In genomic region chr3:148643389-148643840, GRCh38 we compare ENCODE assay signal across 11 cellular contexts. TPM values are rescaled to one million over a fixed set of nuclear protein-coding genes. Genes with fewer than 3 reads are reported as not detected.
DNase-seq lines count a peak whose midpoint lies in the region; ATAC-seq and TF ChIP-seq lines count a peak whose summit lies in the region.
"Had no signal": no experiment of that assay in that cellular context is flagged by ENCODE, and none has a peak within 500 bp of the region (broad histone marks: within the 10 kb centered on the region; RNA-seq: fewer than 3 reads in every experiment).

No MANE protein-coding gene starts in this region.

- H3K4me1 ChIP-seq in thoracic aorta (ENCODE audit: control insufficient read depth in 1 of 2, low read depth in 2 of 2) = peaks cover 11 to 27% of the 10 kb centered on the region in 2 donors

- H3K4me3 ChIP-seq in thoracic aorta = no peak overlapping the region

- no peaks in the 10 kb centered on the region for H3K36me3 ChIP-seq in thoracic aorta

- no peaks in the 10 kb centered on the region for H3K9me3 ChIP-seq in thoracic aorta

- H3K27ac ChIP-seq in caudate nucleus (ENCODE audit: low read depth, low read length) (peak overlapping the region; percentile 74), thoracic aorta (peak overlapping the region; percentile 48 to 69)

- H3K27me3 ChIP-seq in thoracic aorta (replicated peaks; ENCODE audit: insufficient read depth) = no peaks in the 10 kb centered on the region

- DNase-seq in HT1080 (ENCODE audit: low read depth) (peak; percentile 51), caudate nucleus (lab: John Stamatoyannopoulos, UW) (no peak), kidney tubule cell (ENCODE audit: low spot score) (peak; percentile 21), thoracic aorta (ENCODE audit: low spot score) (no peak), activated gamma-delta T cell (lab: John Stamatoyannopoulos, UW) (no peak)
- DNase-seq: activated T-cell treated with anti-CD3 and anti-CD28 coated beads, Interleukin-2, amount 50 U/mL, for 48 hours; islet precursor cell; NCI-H187 had no signal

- ATAC-seq in thoracic aorta (ENCODE audit: insufficient number of reproducible peaks, low FRiP score, low read depth) (peak; percentile 79), HG03460 (IDR thresholded peaks at IDR 0.05; ENCODE audit: unreplicated experiment) (no peak), GM18907 (IDR thresholded peaks at IDR 0.05; ENCODE audit: unreplicated experiment) (no peak)

- TF ChIP-seq CTCF in thoracic aorta (IDR thresholded peaks at IDR 0.05) = no peak

RNA-seq across cellular contexts. Expression of gene AGTR1, which starts 54.3 kb away (rescaled TPM):
- 0.07 TPM in 1 of 2 replicates, not detected in the other for total RNA-seq in HT1080 (2014; rRNA removed; shearing (Covaris generic))
- polyA plus RNA-seq in HT1080 (2015; cell fraction: cytosol; rRNA removed) = not detected in 2 replicates
- not detected in 2 replicates for polyA plus RNA-seq in HT1080 (2015; cell fraction: nucleus; rRNA removed)
- total RNA-seq in thoracic aorta = 1 to 10 TPM; 3.8 to 7.3 TPM
- total RNA-seq: G401 had no signal

Comparison
In these comparisons a context has a peak if more than half of its experiments do, and no peak if none do; other contexts are left out.
1. DNase-seq: peak in HT1080 (single experiment) and kidney tubule cell (single experiment); none in caudate nucleus (0 of 61), thoracic aorta (single experiment) and activated gamma-delta T cell (single experiment).